1 cellular context compared by ENCODE assay signal in the genomic region with DNA sequence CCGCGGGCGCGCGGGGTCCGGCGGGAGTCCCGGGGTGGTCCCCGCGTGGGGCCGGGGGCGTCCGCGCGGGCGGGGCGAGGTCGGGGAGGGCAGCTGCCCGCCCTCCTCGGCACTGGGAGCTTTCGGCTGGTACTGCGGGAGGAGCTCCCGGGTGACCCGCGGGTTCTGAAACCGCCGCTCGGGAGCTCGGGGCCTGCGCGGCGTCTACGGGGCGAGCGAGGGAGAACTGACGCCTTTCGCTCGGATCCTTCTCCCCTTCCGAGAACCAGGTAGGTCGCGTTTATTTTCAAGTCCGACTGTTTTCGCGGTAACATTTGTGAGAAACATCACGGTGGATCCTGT.
TF ChIP-seq lines count a peak whose summit lies in the region.

No MANE protein-coding gene starts in this region.

TF ChIP-seq in H1, 55 proteins besides CTCF, POLR2A, EP300 and RAD21:
- peak; percentile 62; the same call in 1 of the 2 replicates for TF ChIP-seq BACH1 (IDR thresholded peaks at IDR 0.05; ENCODE audit: low read length)
